14 cellular contexts compared by ENCODE assay signal in genomic region chr4:87690947-87691346, GRCh38. TPM values are rescaled to one million over a fixed set of nuclear protein-coding genes. Genes with fewer than 3 reads are reported as not detected.
"Had no signal": no experiment of that assay in that cellular context is flagged by ENCODE, and none has a peak within 500 bp of the region (broad histone marks: within the 10 kb centered on the region; RNA-seq: fewer than 3 reads in every experiment).

No MANE protein-coding gene starts in this region.

RNA-seq across cellular contexts. Expression of gene DMP1, which starts 40.9 kb away (rescaled TPM):
- total RNA-seq: activated B cell treated with CpG ODN at 0.5 μM for 24 hours; activated CD4-positive, alpha-beta memory T cell treated with anti-CD3 and anti-CD28 coated beads for 36 hours; activated CD4-positive, alpha-beta memory T cell treated with anti-CD3 and anti-CD28 coated beads, Interleukin-2, amount 10 ng/mL, durations not matched to agents 7 days and 5 days; activated CD4-positive, alpha-beta T cell treated with anti-CD3 and anti-CD28 coated beads for 36 hours; activated CD4-positive, alpha-beta T cell treated with anti-CD3 and anti-CD28 coated beads, Interleukin-2, amount 10 ng/mL, durations not matched to agents 24 days and 14 days; activated CD4-positive, alpha-beta T cell treated with anti-CD3 and anti-CD28 coated beads, Interleukin-2, amount 10 ng/mL, durations not matched to agents 7 days and 5 days; activated CD8-positive, alpha-beta memory T cell treated with anti-CD3 and anti-CD28 coated beads for 36 hours; activated CD8-positive, alpha-beta memory T cell treated with anti-CD3 and anti-CD28 coated beads, Interleukin-2, amount 10 ng/mL, durations not matched to agents 7 days and 5 days; activated CD8-positive, alpha-beta T cell treated with anti-CD3 and anti-CD28 coated beads for 36 hours; activated CD8-positive, alpha-beta T cell treated with anti-CD3 and anti-CD28 coated beads, Interleukin-2, amount 10 ng/mL, durations not matched to agents 7 days and 5 days; T-cell; T-helper 1 cell treated with Interleukin-12 subunit alpha and Interleukin-12 subunit beta and Interleukin-4 antibody, amounts not matched to agents 30 ng/mL and 1 ng/mL, for 36 hours; T-helper 17 cell; T-helper 2 cell treated with Interferon-gamma antibody and Interleukin-4, amounts not matched to agents 100 ng/mL and 5 ng/mL, for 36 hours had no signal
